ENCODE assay signal across 34 cellular contexts in the genomic region with DNA sequence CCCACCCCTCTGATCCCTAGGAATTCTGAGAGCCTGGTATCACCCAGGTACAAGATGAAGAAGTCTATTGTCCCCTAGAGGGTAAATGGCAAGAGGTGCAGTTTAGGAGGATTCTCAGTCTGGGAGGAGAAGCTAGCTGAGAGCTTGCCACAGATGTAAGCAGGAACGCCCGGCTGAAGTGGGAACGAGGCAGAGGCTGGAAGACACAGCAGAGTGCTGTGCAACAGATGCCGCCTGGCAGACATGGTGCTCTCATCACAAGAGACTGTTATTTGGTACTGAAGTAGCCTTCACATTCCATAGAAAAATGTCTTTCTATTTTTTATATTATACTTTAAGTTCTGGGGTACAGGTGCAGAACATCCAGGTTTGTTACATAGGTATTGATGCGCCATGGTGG. TPM values are rescaled to one million over a fixed set of nuclear protein-coding genes. Genes with fewer than 3 reads are reported as not detected.
"Had no signal": no experiment of that assay in that cellular context is flagged by ENCODE, and none has a peak within 500 bp of the region (broad histone marks: within the 10 kb centered on the region; RNA-seq: fewer than 3 reads in every experiment).

No MANE protein-coding gene starts in this region.

- H3K36me3 Mint-ChIP-seq: naive B cell; natural killer cell treated with Interleukin-12 subunit alpha and Interleukin-12 subunit beta and Interleukin-15 and Interleukin-18, amount 100 ng/mL, for 72 hours had no signal

- H3K4me2 ChIP-seq: smooth muscle cell had no signal

- H3K79me2 ChIP-seq: parathyroid adenoma had no signal

- H3K27ac Mint-ChIP-seq: natural killer cell treated with Interleukin-12 subunit alpha and Interleukin-12 subunit beta and Interleukin-15 and Interleukin-18, amount 100 ng/mL, for 72 hours; progenitor cell of endocrine pancreas had no signal

- H3K4me3 Mint-ChIP-seq: naive B cell; natural killer cell treated with Interleukin-12 subunit alpha and Interleukin-12 subunit beta and Interleukin-15 and Interleukin-18, amount 100 ng/mL, for 72 hours; neural crest cell; type B pancreatic cell had no signal

- H2AFZ ChIP-seq: parathyroid adenoma had no signal

- DNase-seq: effector CD4-positive, alpha-beta T cell; foreskin fibroblast; gastrocnemius medialis; head of caudate nucleus; left ventricle myocardium superior; lower lobe of right lung; naive B cell; stimulated activated CD4-positive, alpha-beta T cell treated with anti-CD3 and anti-CD28 coated beads, Interleukin-12 subunit alpha, Interleukin-12 subunit beta, amount 100 ng/mL, for 4 hours; stimulated activated CD4-positive, alpha-beta T cell treated with anti-CD3 and anti-CD28 coated beads, Interleukin-1b, Interleukin-23, amount 100 ng/mL, for 48 hours; stimulated activated CD4-positive, alpha-beta T cell treated with anti-CD3 and anti-CD28 coated beads, Interleukin-4, amount 100 ng/mL, for 1 hour; stimulated activated CD8-positive, alpha-beta memory T cell treated with anti-CD3 and anti-CD28 coated beads, Interleukin-4, amount 100 ng/mL, for 48 hours; stimulated activated naive CD4-positive, alpha-beta T cell treated with Interleukin-2 at 50 U/mL for 16 hours; stomach; thyroid gland had no signal

- H3K9me3 Mint-ChIP-seq: naive B cell; natural killer cell treated with Interleukin-12 subunit alpha and Interleukin-12 subunit beta and Interleukin-15 and Interleukin-18, amount 100 ng/mL, for 72 hours; neural crest cell had no signal

- H3K27me3 ChIP-seq: right atrium auricular region, thyroid gland had no signal

- H3K27me3 Mint-ChIP-seq: progenitor cell of endocrine pancreas had no signal

- H3K4me1 Mint-ChIP-seq: naive B cell had no signal

- H3K27ac ChIP-seq: coronary artery, dorsolateral prefrontal cortex, gastrocnemius medialis, lower lobe of right lung, neutrophil, parathyroid adenoma, right atrium auricular region, stomach, thyroid gland had no signal

- H3K36me3 ChIP-seq: gastrocnemius medialis, lower lobe of right lung, neutrophil, right atrium auricular region, stomach, thyroid gland had no signal

- FAIRE-seq: keratinocyte had no signal

- H3K9ac ChIP-seq: parathyroid adenoma had no signal

- ATAC-seq: gastrocnemius medialis; left ventricle myocardium superior; lower lobe of right lung; natural killer cell treated with Interleukin-12 subunit alpha and Interleukin-12 subunit beta and Interleukin-15 and Interleukin-18, amount 100 ng/mL, for 72 hours; sciatic nerve had no signal

- H3K4me3 ChIP-seq: coronary artery, dorsolateral prefrontal cortex, gastrocnemius medialis, lower lobe of right lung, right atrium auricular region, smooth muscle cell, stomach, thyroid gland had no signal

- H3K9me3 ChIP-seq: gastrocnemius medialis, lower lobe of right lung, neutrophil, right atrium auricular region, stomach, thyroid gland had no signal

RNA-seq across cellular contexts. Expression of gene KRT20, which starts 20.3 kb away (rescaled TPM):
- total RNA-seq: chondrocyte; dorsolateral prefrontal cortex; glomerular endothelial cell; left ventricle myocardium superior; lower lobe of right lung; mononuclear cell; natural killer cell treated with Interleukin-12 subunit alpha and Interleukin-12 subunit beta and Interleukin-15 and Interleukin-18, amount 100 ng/mL, for 72 hours; neural crest cell; osteoblast; progenitor cell of endocrine pancreas; right atrium auricular region; sciatic nerve; smooth muscle cell; subcutaneous adipose tissue; thyroid gland had no signal
- polyA plus RNA-seq: keratinocyte, smooth muscle cell had no signal

RNA-seq across cellular contexts. Expression of gene KRT23, which starts 32.1 kb away (rescaled TPM):
- total RNA-seq: chondrocyte; glomerular endothelial cell; left ventricle myocardium superior; natural killer cell treated with Interleukin-12 subunit alpha and Interleukin-12 subunit beta and Interleukin-15 and Interleukin-18, amount 100 ng/mL, for 72 hours; neural crest cell; right atrium auricular region; stomach; subcutaneous adipose tissue had no signal

RNA-seq across cellular contexts. Expression of gene KRT12, which starts 38.3 kb away (rescaled TPM):
- total RNA-seq: chondrocyte; gastrocnemius medialis; glomerular endothelial cell; left ventricle myocardium superior; lower lobe of right lung; mononuclear cell; natural killer cell treated with Interleukin-12 subunit alpha and Interleukin-12 subunit beta and Interleukin-15 and Interleukin-18, amount 100 ng/mL, for 72 hours; neural crest cell; osteoblast; progenitor cell of endocrine pancreas; right atrium auricular region; sciatic nerve; smooth muscle cell; temporal lobe; thyroid gland; urinary bladder had no signal
- polyA plus RNA-seq: esophagus, keratinocyte, smooth muscle cell, urinary bladder had no signal
